In genomic region chr21:26708223-26708800, GRCh38 we compare ENCODE assay signal across 23 cellular contexts.
"Had no signal": no experiment of that assay in that cellular context is flagged by ENCODE, and none has a peak within 500 bp of the region (broad histone marks: within the 10 kb centered on the region; RNA-seq: fewer than 3 reads in every experiment).

No MANE protein-coding gene starts in this region.

- DNase-seq: activated CD4-positive, alpha-beta T cell treated with anti-CD3 and anti-CD28 coated beads, Interleukin-2, amount 10 ng/mL, durations not matched to agents 7 days and 5 days; activated CD8-positive, alpha-beta memory T cell treated with anti-CD3 and anti-CD28 coated beads, Interleukin-2, amount 10 ng/mL, durations not matched to agents 7 days and 5 days; activated CD8-positive, alpha-beta T cell treated with anti-CD3 and anti-CD28 coated beads for 36 hours; activated gamma-delta T cell treated with Interleukin-2 at 50 U/mL for 16 hours; activated T-cell treated with anti-CD3 and anti-CD28 coated beads for 4 hours; aorta; brain microvascular endothelial cell; central memory CD4-positive, alpha-beta T cell; dermis blood vessel endothelial cell; effector CD8-positive, alpha-beta T cell; hippocampal formation; left ventricle myocardium superior; midbrain; natural killer cell; small intestine; stimulated activated CD4-positive, alpha-beta T cell treated with anti-CD3 and anti-CD28 coated beads, Interleukin-2, amount 100 ng/mL, for 24 hours; stimulated activated naive CD4-positive, alpha-beta T cell; T-helper 9 cell; upper lobe of right lung had no signal

- H3K27me3 Mint-ChIP-seq: activated CD4-positive, alpha-beta T cell treated with anti-CD3 and anti-CD28 coated beads, Interleukin-2, amount 10 ng/mL, durations not matched to agents 7 days and 5 days; activated CD8-positive, alpha-beta memory T cell treated with anti-CD3 and anti-CD28 coated beads, Interleukin-2, amount 10 ng/mL, durations not matched to agents 7 days and 5 days had no signal

- H3K27ac Mint-ChIP-seq: activated CD4-positive, alpha-beta T cell treated with anti-CD3 and anti-CD28 coated beads, Interleukin-2, amount 10 ng/mL, durations not matched to agents 7 days and 5 days; activated CD8-positive, alpha-beta memory T cell treated with anti-CD3 and anti-CD28 coated beads, Interleukin-2, amount 10 ng/mL, durations not matched to agents 7 days and 5 days; activated CD8-positive, alpha-beta T cell treated with anti-CD3 and anti-CD28 coated beads for 36 hours; activated naive CD4-positive, alpha-beta T cell treated with anti-CD3 and anti-CD28 coated beads, Interleukin-2, amount 50 U/mL, for 24 hours; natural killer cell had no signal

- H3K27ac ChIP-seq: brain microvascular endothelial cell, thoracic aorta, upper lobe of right lung had no signal

- H3K36me3 ChIP-seq: brain microvascular endothelial cell, thoracic aorta, upper lobe of right lung had no signal

- H3K4me1 ChIP-seq: upper lobe of right lung had no signal

- ATAC-seq: activated CD8-positive, alpha-beta memory T cell treated with anti-CD3 and anti-CD28 coated beads, Interleukin-2, amount 10 ng/mL, durations not matched to agents 7 days and 5 days; activated CD8-positive, alpha-beta T cell treated with anti-CD3 and anti-CD28 coated beads for 36 hours; left ventricle myocardium superior; natural killer cell; sciatic nerve; upper lobe of right lung had no signal

- H3K4me3 Mint-ChIP-seq: activated CD4-positive, alpha-beta T cell treated with anti-CD3 and anti-CD28 coated beads, Interleukin-2, amount 10 ng/mL, durations not matched to agents 7 days and 5 days; activated CD8-positive, alpha-beta memory T cell treated with anti-CD3 and anti-CD28 coated beads, Interleukin-2, amount 10 ng/mL, durations not matched to agents 7 days and 5 days; activated CD8-positive, alpha-beta T cell treated with anti-CD3 and anti-CD28 coated beads for 36 hours; activated naive CD4-positive, alpha-beta T cell treated with anti-CD3 and anti-CD28 coated beads, Interleukin-2, amount 50 U/mL, for 24 hours; natural killer cell had no signal

- H3K9me3 ChIP-seq: thoracic aorta, upper lobe of right lung had no signal

- H3K9me3 Mint-ChIP-seq: activated CD8-positive, alpha-beta T cell treated with anti-CD3 and anti-CD28 coated beads for 36 hours; activated naive CD4-positive, alpha-beta T cell treated with anti-CD3 and anti-CD28 coated beads, Interleukin-2, amount 50 U/mL, for 24 hours; natural killer cell had no signal

- H3K36me3 Mint-ChIP-seq: activated CD8-positive, alpha-beta memory T cell treated with anti-CD3 and anti-CD28 coated beads, Interleukin-2, amount 10 ng/mL, durations not matched to agents 7 days and 5 days; activated naive CD4-positive, alpha-beta T cell treated with anti-CD3 and anti-CD28 coated beads, Interleukin-2, amount 50 U/mL, for 24 hours; natural killer cell had no signal

- H3K4me3 ChIP-seq: thoracic aorta, upper lobe of right lung had no signal

- H3K4me1 Mint-ChIP-seq: activated CD4-positive, alpha-beta T cell treated with anti-CD3 and anti-CD28 coated beads, Interleukin-2, amount 10 ng/mL, durations not matched to agents 7 days and 5 days; activated CD8-positive, alpha-beta memory T cell treated with anti-CD3 and anti-CD28 coated beads, Interleukin-2, amount 10 ng/mL, durations not matched to agents 7 days and 5 days; activated naive CD4-positive, alpha-beta T cell treated with anti-CD3 and anti-CD28 coated beads, Interleukin-2, amount 50 U/mL, for 24 hours; natural killer cell had no signal

- H3K27me3 ChIP-seq: brain microvascular endothelial cell, upper lobe of right lung had no signal

- FAIRE-seq: frontal cortex, small intestine had no signal
